In the genomic region with DNA sequence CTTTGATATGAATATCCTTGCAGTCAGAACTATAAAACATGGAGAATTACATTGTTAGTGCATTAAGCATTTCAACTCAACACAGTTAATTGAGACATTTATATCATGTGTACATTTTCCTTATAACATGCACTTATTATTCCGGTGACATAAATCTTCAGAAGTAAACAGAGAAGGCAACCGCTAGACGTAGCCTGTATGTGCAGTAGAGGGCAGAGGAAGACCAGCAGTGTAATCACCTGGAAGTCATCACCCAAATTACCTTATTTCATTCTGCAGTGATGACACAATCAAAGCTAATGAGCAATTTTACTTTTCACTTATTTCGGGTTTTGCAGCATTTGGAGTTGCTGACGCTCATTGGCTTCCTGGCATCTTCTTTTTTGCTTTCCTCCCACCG, we compare ENCODE assay signal across 14 cellular contexts.
DNase-seq lines count a peak whose midpoint lies in the region; ATAC-seq, FAIRE-seq and TF ChIP-seq lines count a peak whose summit lies in the region.
"Had no signal": no experiment of that assay in that cellular context is flagged by ENCODE, and none has a peak within 500 bp of the region (broad histone marks: within the 10 kb centered on the region; RNA-seq: fewer than 3 reads in every experiment).

No MANE protein-coding gene starts in this region.

- no peak for ATAC-seq in SK-N-SH treated with all-trans-retinoic acid at 6 μM for 48 hours

- POLR2A ChIA-PET in SK-N-SH (lab: Yijun Ruan, JAX) = interaction anchor here (0.6 kb wide), 1 partner anchor 8 kb away, joined by 4 read pairs; no protein-coding TSS in a partner anchor

- H3K79me2 ChIP-seq in SK-N-SH (ENCODE audit: insufficient read depth) (no peaks in the 10 kb centered on the region), OCI-LY1 (ENCODE audit: insufficient read depth, low read length) (no peaks in the 10 kb centered on the region)

- no peaks in the 10 kb centered on the region for H3K4me1 ChIP-seq in SK-N-SH (ENCODE audit: control insufficient read depth in 1 of 2, insufficient read depth in 2 of 2, low read depth in 1 of 2, low read length in 1 of 2)
- no peaks in the 10 kb centered on the region for H3K4me1 ChIP-seq in OCI-LY1 (ENCODE audit: insufficient read depth, low read length, severe bottlenecking)
- H3K4me1 ChIP-seq: adrenal gland, thyroid gland had no signal

- peak; percentile 83 for FAIRE-seq in urothelium cell line (lab: Jason Lieb, UNC)
- FAIRE-seq in HTR-8/SVneo (lab: Jason Lieb, UNC) = no peak

- H3K9ac ChIP-seq in SK-N-SH = no peak overlapping the region
- H3K9ac ChIP-seq in OCI-LY1 (ENCODE audit: low read length) = no peak overlapping the region
- H3K9ac ChIP-seq: GM23248 had no signal

- H2AFZ ChIP-seq in SK-N-SH (ENCODE audit: low read depth) (no peak overlapping the region), OCI-LY1 (ENCODE audit: low read length) (no peak overlapping the region)
- H2AFZ ChIP-seq: GM23248 had no signal

- H3K4me2 ChIP-seq in SK-N-SH (no peak overlapping the region), OCI-LY1 (ENCODE audit: low read length) (no peak overlapping the region)

- H3F3A ChIP-seq in SK-N-SH (replicated peaks; ENCODE audit: insufficient read depth) (no peaks in the 10 kb centered on the region), OCI-LY1 (ENCODE audit: insufficient read depth, low read length) (no peaks in the 10 kb centered on the region; the same call in 1 of the 2 replicates)

- H4K20me1 ChIP-seq in SK-N-SH (ENCODE audit: insufficient read depth) (no peaks in the 10 kb centered on the region), OCI-LY1 (ENCODE audit: insufficient read depth, low read length) (no peaks in the 10 kb centered on the region)

- TF ChIP-seq CTCF in SK-N-SH (IDR thresholded peaks at IDR 0.05) (no peak), OCI-LY1 (IDR thresholded peaks at IDR 0.05; ENCODE audit: low read length) (peak; percentile 40; the same call in 1 of the 2 replicates)

- DNase-seq in SK-N-SH = peak; percentile 33
- peak; percentile 25 for DNase-seq in fibroblast of gingiva (ENCODE audit: low read depth)
- DNase-seq in urothelium cell line (ENCODE audit: low spot score) = no peak
- no peak for DNase-seq in NK-92 (lab: John Stamatoyannopoulos, UW; ENCODE audit: unreplicated experiment)
- no peak for DNase-seq in HTR-8/SVneo (ENCODE audit: insufficient read length, low spot score)
- no peak for DNase-seq in effector CD4-positive, alpha-beta T cell
- DNase-seq: activated CD4-positive, alpha-beta T cell treated with anti-CD3 and anti-CD28 coated beads, Interleukin-2, amount 10 ng/mL, durations not matched to agents 7 days and 5 days; adrenal gland; AML-193; GM23248; NCI-H2107; thyroid gland had no signal

- H3K27me3 ChIP-seq in SK-N-SH (ENCODE audit: insufficient read depth) (no peaks in the 10 kb centered on the region), OCI-LY1 (ENCODE audit: insufficient read depth, low read length) (no peaks in the 10 kb centered on the region)
- H3K27me3 ChIP-seq: adrenal gland, thyroid gland had no signal

- peak; percentile 80 for TF ChIP-seq RAD21 in SK-N-SH (IDR thresholded peaks at IDR 0.05; ENCODE audit: low read length)

- CTCF ChIA-PET in SK-N-SH (lab: Yijun Ruan, JAX) = interaction anchor here (0.6 to 1.6 kb wide), 10 partner anchors 37 to 935 kb away, joined by 3 to 5 read pairs (median 4); no protein-coding TSS in a partner anchor

- TF ChIP-seq EP300 in SK-N-SH (IDR thresholded peaks at IDR 0.05; ENCODE audit: borderline replicate concordance in 1 of 2, low read depth in 1 of 2, low read length in 1 of 2) = no peak

- no peaks in the 10 kb centered on the region for H3K36me3 ChIP-seq in SK-N-SH (replicated peaks in 1 of 2; ENCODE audit: control insufficient read depth in 1 of 2, insufficient read depth in 2 of 2, low read length in 1 of 2)
- H3K36me3 ChIP-seq in OCI-LY1 (ENCODE audit: insufficient read depth, low read length) = no peaks in the 10 kb centered on the region
- H3K36me3 ChIP-seq: adrenal gland, thyroid gland had no signal

- H3K4me3 ChIP-seq in SK-N-SH (ENCODE audit: low read depth in 2 of 2, low read length in 1 of 2) (no peak overlapping the region), OCI-LY1 (ENCODE audit: low read depth, low read length, poor library complexity, severe bottlenecking) (no peak overlapping the region)
- H3K4me3 ChIP-seq: adrenal gland, GM23248, thyroid gland had no signal

- H3K9me3 ChIP-seq in SK-N-SH = no peaks in the 10 kb centered on the region
- no peaks in the 10 kb centered on the region for H3K9me3 ChIP-seq in OCI-LY1 (ENCODE audit: low read length)
- H3K9me3 ChIP-seq: adrenal gland, thyroid gland had no signal

- no peak overlapping the region for H3K27ac ChIP-seq in SK-N-SH (ENCODE audit: low read depth in 2 of 2, low read length in 1 of 2)
- no peak overlapping the region for H3K27ac ChIP-seq in OCI-LY1 (ENCODE audit: low read depth, low read length, poor library complexity, severe bottlenecking)
- H3K27ac ChIP-seq: adrenal gland, GM23248, thyroid gland had no signal

- H3K9me2 ChIP-seq in SK-N-SH = no peaks in the 10 kb centered on the region
- no peaks in the 10 kb centered on the region for H3K9me2 ChIP-seq in OCI-LY1 (ENCODE audit: low read depth, low read length)

- 65% methylated on average over 6 of the region's 6 CpGs for WGBS in SK-N-SH (ENCODE audit: low lambda C conversion rate)

TF ChIP-seq in SK-N-SH, 30 proteins besides CTCF, POLR2A, EP300 and RAD21:
- TF ChIP-seq CHD2 (IDR thresholded peaks at IDR 0.05; ENCODE audit: low read length, partially characterized antibody) = no peak
- TF ChIP-seq PBX3 (IDR thresholded peaks at IDR 0.05) = no peak
- no peak for TF ChIP-seq YY1 (IDR thresholded peaks at IDR 0.05; ENCODE audit: low read depth)
- no peak for TF ChIP-seq FOXJ3 (CRISPR knock-in tag; IDR thresholded peaks at IDR 0.05)
- peak; percentile 38; the same call in 1 of the 2 replicates for TF ChIP-seq SMC3 (IDR thresholded peaks at IDR 0.05; ENCODE audit: low read depth, low read length)

TF ChIP-seq in SK-N-SH treated with all-trans-retinoic acid at 6 μM for 48 hours, 23 proteins besides CTCF, POLR2A, EP300 and RAD21:
- TF ChIP-seq PATZ1 (CRISPR knock-in tag; IDR thresholded peaks at IDR 0.05; ENCODE audit: borderline replicate concordance) = no peak
TF ChIP-seq in SK-N-SH treated with all-trans-retinoic acid at 6 μM for 48 hours: peak in this region for 0.

Comparison
In these comparisons a context has a peak if more than half of its experiments do, and no peak if none do; other contexts are left out.
1. DNase-seq: peak in SK-N-SH (single experiment) and fibroblast of gingiva (single experiment); none in urothelium cell line (single experiment), NK-92 (single experiment), HTR-8/SVneo (single experiment) and effector CD4-positive, alpha-beta T cell (single experiment).